Comparison of ENCODE assay signal across 26 cellular contexts in genomic region chr11:110599207-110599606, GRCh38.
"Had no signal": no experiment of that assay in that cellular context is flagged by ENCODE, and none has a peak within 500 bp of the region (broad histone marks: within the 10 kb centered on the region; RNA-seq: fewer than 3 reads in every experiment).

No MANE protein-coding gene starts in this region.

- H3K4me1 Mint-ChIP-seq: naive thymus-derived CD4-positive, alpha-beta T cell; nephron progenitor cell; neural progenitor cell had no signal

- FAIRE-seq: keratinocyte had no signal

- H3K4me2 ChIP-seq: neural progenitor cell, smooth muscle cell had no signal

- H3K4me1 ChIP-seq: left ventricle myocardium inferior, neural progenitor cell, right atrium auricular region, suprapubic skin, tibial artery, uterus had no signal

- ATAC-seq: left colon; mucosa of descending colon; naive thymus-derived CD4-positive, alpha-beta T cell had no signal

- H2AFZ ChIP-seq: neural progenitor cell had no signal

- H3K27ac Mint-ChIP-seq: naive thymus-derived CD4-positive, alpha-beta T cell; nephron progenitor cell; neural progenitor cell; progenitor cell of endocrine pancreas had no signal

- H3K27me3 ChIP-seq: ovary, right atrium auricular region, right lobe of liver, suprapubic skin, tibial artery, uterus had no signal

- H3K36me3 Mint-ChIP-seq: naive thymus-derived CD4-positive, alpha-beta T cell; neural progenitor cell had no signal

- H3K36me3 ChIP-seq: left ventricle myocardium inferior, neural progenitor cell, ovary, right atrium auricular region, right lobe of liver, suprapubic skin, thoracic aorta, uterus had no signal

- H3K4me3 ChIP-seq: left ventricle myocardium inferior, lung, mucosa of descending colon, neural progenitor cell, ovary, right atrium auricular region, right lobe of liver, smooth muscle cell, suprapubic skin, thoracic aorta, tibial artery, uterus had no signal

- H3K9me3 ChIP-seq: left ventricle myocardium inferior, mucosa of descending colon, ovary, right atrium auricular region, right lobe of liver, suprapubic skin, thoracic aorta, tibial artery, uterus had no signal

- H3K27ac ChIP-seq: left ventricle myocardium inferior, neural progenitor cell, ovary, right atrium auricular region, right lobe of liver, suprapubic skin, thoracic aorta, tibial artery, uterus had no signal

- DNase-seq: head of caudate nucleus; hippocampal formation; left colon; left ventricle myocardium inferior; midbrain; mucosa of descending colon; naive thymus-derived CD4-positive, alpha-beta T cell; nephron progenitor cell; ovary; stimulated activated CD4-positive, alpha-beta T cell treated with anti-CD3 and anti-CD28 coated beads, Interleukin-12 subunit alpha, Interleukin-12 subunit beta, amount 100 ng/mL, for 4 hours; stimulated activated CD4-positive, alpha-beta T cell treated with anti-CD3 and anti-CD28 coated beads, Interleukin-15, amount 100 ng/mL, for 24 hours; stimulated activated CD4-positive, alpha-beta T cell treated with anti-CD3 and anti-CD28 coated beads, Interleukin-2, amount 100 ng/mL, for 24 hours; stimulated activated CD4-positive, alpha-beta T cell treated with anti-CD3 and anti-CD28 coated beads, Interleukin-4, amount 100 ng/mL, for 1 hour; stimulated activated naive CD4-positive, alpha-beta T cell; tibial artery; trophoblast cell; uterus had no signal

- H3K9ac ChIP-seq: neural progenitor cell had no signal

- H3K27me3 Mint-ChIP-seq: progenitor cell of endocrine pancreas had no signal

- H3K4me3 Mint-ChIP-seq: naive thymus-derived CD4-positive, alpha-beta T cell; nephron progenitor cell; neural progenitor cell had no signal
